8 cellular contexts compared by ENCODE assay signal in the genomic region with DNA sequence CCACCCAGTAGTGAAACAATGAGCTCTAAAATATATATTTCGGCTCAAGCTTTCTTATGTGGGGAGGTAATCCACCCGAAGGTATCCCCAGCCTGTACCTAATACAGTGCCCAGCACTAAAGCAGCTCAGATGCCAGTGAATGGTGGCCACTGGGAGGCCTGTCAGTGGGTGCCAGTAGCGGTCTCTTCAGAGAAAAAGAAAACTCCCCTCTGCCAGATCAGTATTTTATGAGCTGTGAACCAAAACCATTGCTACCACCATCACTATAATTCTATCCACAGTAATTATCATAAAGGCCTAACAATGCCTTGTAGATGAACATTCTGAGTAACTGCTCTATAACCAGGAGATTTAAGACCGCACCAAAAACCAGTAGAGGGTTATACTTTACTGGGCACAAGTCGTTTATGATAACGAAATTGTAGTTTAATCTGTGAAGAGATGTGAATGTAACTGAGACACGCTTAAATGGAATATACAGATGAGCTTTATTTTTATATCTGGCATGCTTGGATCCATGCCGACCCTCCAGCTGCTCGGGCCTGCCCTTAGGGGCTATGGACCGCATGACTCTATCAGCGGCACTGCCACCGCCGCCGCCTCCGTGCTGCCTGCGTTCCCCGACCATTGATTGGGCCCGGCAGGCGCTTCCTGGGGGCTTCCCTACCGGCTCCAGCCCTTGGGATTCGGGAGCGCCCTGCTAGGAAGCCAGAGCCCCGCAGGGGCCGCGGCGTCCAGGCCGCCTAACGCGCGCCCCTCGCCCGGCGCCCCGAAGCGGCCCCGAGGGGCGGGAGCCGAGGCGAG. TPM values are rescaled to one million over a fixed set of nuclear protein-coding genes. Genes with fewer than 3 reads are reported as not detected.
DNase-seq lines count a peak whose midpoint lies in the region; ATAC-seq and TF ChIP-seq lines count a peak whose summit lies in the region.

No MANE protein-coding gene starts in this region.

- H3K4me1 ChIP-seq in ectodermal cell (ENCODE audit: control insufficient read depth, insufficient read depth, low read length): no peaks in the 10 kb centered on the region
- H3K4me1 ChIP-seq in lower lobe of right lung: peaks cover 39% of the 10 kb centered on the region

- ATAC-seq in HG02642 (IDR thresholded peaks at IDR 0.05; ENCODE audit: poor library complexity, unreplicated experiment) (peak; percentile 34), lower lobe of right lung (peak; percentile 44 to 61)
- peak; percentile 52 for ATAC-seq in stimulated activated memory B cell treated with anti-CD40 and anti-IgM and Interleukin-4, amounts not matched to agents 10 μg/mL and 1 μg/mL and 100 μg/mL, for 72 hours

- H3K36me3 ChIP-seq in ectodermal cell (ENCODE audit: control insufficient read depth, insufficient read depth, low read length): no peaks in the 10 kb centered on the region
- H3K36me3 ChIP-seq in lower lobe of right lung: no peaks in the 10 kb centered on the region

- DNase-seq in activated T-cell treated with anti-CD3 and anti-CD28 coated beads for 1 hour (ENCODE audit: low read depth) (peak; percentile 21), activated T-cell treated with anti-CD3 and anti-CD28 coated beads for 4 hours (no peak), NCI-H1092 treated with DMSO at 0.1 percent for 48 hours (lab: John Stamatoyannopoulos, UW) (peak; percentile 93), lower lobe of right lung (peak; percentile 72)
- peak; percentile 22 for DNase-seq in activated CD4-positive, alpha-beta T cell treated with anti-CD3 and anti-CD28 coated beads for 1 hour

- intact Hi-C loops in lower lobe of right lung (cut with DNase I): no loop called here

- no peaks in the 10 kb centered on the region for H3K27me3 Mint-ChIP-seq in stimulated activated memory B cell treated with anti-CD40 and anti-IgM and Interleukin-4, amounts not matched to agents 10 μg/mL and 1 μg/mL and 100 μg/mL, for 72 hours

- TF ChIP-seq CTCF in lower lobe of right lung (IDR thresholded peaks at IDR 0.05): peak; percentile 7

- H3K27ac ChIP-seq in ectodermal cell (ENCODE audit: insufficient read depth, low read depth, low read length, poor library complexity, severe bottlenecking) (no peak overlapping the region), lower lobe of right lung (peak overlapping the region; percentile 98)

- H3K4me1 Mint-ChIP-seq in stimulated activated memory B cell treated with anti-CD40 and anti-IgM and Interleukin-4, amounts not matched to agents 10 μg/mL and 1 μg/mL and 100 μg/mL, for 72 hours: peaks cover 31% of the 10 kb centered on the region

- H3K9me3 ChIP-seq in ectodermal cell (ENCODE audit: control insufficient read depth, low read length) (no peaks in the 10 kb centered on the region), lower lobe of right lung (no peaks in the 10 kb centered on the region)

- peaks cover 23% of the 10 kb centered on the region for H3K36me3 Mint-ChIP-seq in stimulated activated memory B cell treated with anti-CD40 and anti-IgM and Interleukin-4, amounts not matched to agents 10 μg/mL and 1 μg/mL and 100 μg/mL, for 72 hours

- peaks cover 14% of the 10 kb centered on the region for H3K27me3 ChIP-seq in ectodermal cell (ENCODE audit: control insufficient read depth, insufficient read depth, low read length, poor library complexity, severe bottlenecking)
- no peaks in the 10 kb centered on the region for H3K27me3 ChIP-seq in lower lobe of right lung (ENCODE audit: low read depth)

- H3K9me3 Mint-ChIP-seq in stimulated activated memory B cell treated with anti-CD40 and anti-IgM and Interleukin-4, amounts not matched to agents 10 μg/mL and 1 μg/mL and 100 μg/mL, for 72 hours: no peaks in the 10 kb centered on the region

- H3K27ac Mint-ChIP-seq in stimulated activated memory B cell treated with anti-CD40 and anti-IgM and Interleukin-4, amounts not matched to agents 10 μg/mL and 1 μg/mL and 100 μg/mL, for 72 hours: peak overlapping the region; percentile 98

- 16% methylated on average over 39 of the region's 39 CpGs for WGBS in ectodermal cell, 2 experiments

- peak overlapping the region; percentile 84 for H3K4me3 Mint-ChIP-seq in stimulated activated memory B cell treated with anti-CD40 and anti-IgM and Interleukin-4, amounts not matched to agents 10 μg/mL and 1 μg/mL and 100 μg/mL, for 72 hours

- peak overlapping the region; percentile 60 for H3K4me3 ChIP-seq in ectodermal cell (ENCODE audit: insufficient read depth, low read depth, low read length)
- peak overlapping the region; percentile 92 for H3K4me3 ChIP-seq in lower lobe of right lung

RNA-seq across cellular contexts. Expression of a gene that starts 0.6 kb away (rescaled TPM):
- 7.8 TPM for polyA plus RNA-seq in ectodermal cell (2013, experiment 1 of 4)
- 4.9 TPM for polyA plus RNA-seq in ectodermal cell (2013, experiment 2 of 4)
- polyA plus RNA-seq in ectodermal cell (2013, experiment 3 of 4): 5.0 TPM
- 6.1 TPM for polyA plus RNA-seq in ectodermal cell (2013, experiment 4 of 4)
- 48.9 TPM for total RNA-seq in lower lobe of right lung
